9 cellular contexts compared by ENCODE assay signal in the genomic region with DNA sequence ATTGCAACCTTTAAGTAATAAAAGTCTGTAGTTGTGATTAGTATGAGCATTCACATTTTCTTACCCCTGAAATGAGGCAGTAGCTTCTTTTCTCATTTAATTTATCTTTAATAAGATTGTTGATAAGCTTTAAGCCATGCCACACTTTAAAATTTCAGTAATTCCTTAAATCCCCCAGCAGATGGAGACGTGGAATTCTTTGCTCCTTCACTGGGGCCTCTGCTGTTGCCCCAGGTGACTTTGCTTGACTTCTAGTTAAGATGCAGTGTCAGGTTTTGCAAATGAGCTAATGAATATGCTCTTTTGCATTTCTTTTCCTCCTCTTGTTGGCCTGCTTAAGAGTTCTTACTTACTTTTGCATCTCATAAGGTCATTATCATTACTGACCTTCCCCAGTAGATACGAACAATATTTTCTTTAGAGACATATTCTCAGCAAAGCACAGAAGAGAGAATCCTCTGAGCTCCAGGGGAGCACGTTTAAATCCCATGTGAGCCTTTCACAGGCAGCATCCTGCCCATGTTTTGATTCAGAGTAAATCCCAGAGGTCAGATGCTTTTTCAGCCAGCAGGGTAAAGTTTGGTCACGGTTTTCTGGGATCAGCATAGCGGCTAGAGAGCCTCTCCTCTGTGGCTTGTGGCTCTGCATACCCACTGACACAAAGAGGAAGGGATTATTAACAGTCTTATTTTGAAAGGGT.
A peak's percentile ranks its signal among the peaks of the same experiment; 100 is the strongest.
DNase-seq lines count a peak whose midpoint lies in the region; ATAC-seq and FAIRE-seq lines count a peak whose summit lies in the region.
"Had no signal": no experiment of that assay in that cellular context is flagged by ENCODE, and none has a peak within 500 bp of the region (broad histone marks: within the 10 kb centered on the region; RNA-seq: fewer than 3 reads in every experiment).

No MANE protein-coding gene starts in this region.

- H3K27ac Mint-ChIP-seq in activated CD4-positive, alpha-beta T cell treated with anti-CD3 and anti-CD28 coated beads for 36 hours = no peak overlapping the region
- no peak overlapping the region for H3K27ac Mint-ChIP-seq in activated CD4-positive, alpha-beta T cell treated with anti-CD3 and anti-CD28 coated beads, Interleukin-2, amount 10 ng/mL, durations not matched to agents 7 days and 5 days
- H3K27ac Mint-ChIP-seq: activated naive CD8-positive, alpha-beta T cell treated with anti-CD3 and anti-CD28 coated beads, Interleukin-2, amount 10 ng/mL, durations not matched to agents 7 days and 5 days had no signal

- POLR2A ChIA-PET in activated CD4-positive, alpha-beta T cell treated with anti-CD3 and anti-CD28 coated beads for 36 hours (lab: Charles Lee) = no interaction called here
- POLR2A ChIA-PET in activated CD4-positive, alpha-beta T cell treated with anti-CD3 and anti-CD28 coated beads, Interleukin-2, amount 10 ng/mL, durations not matched to agents 7 days and 5 days (lab: Charles Lee) = no interaction called here

- intact Hi-C loops in activated CD4-positive, alpha-beta T cell treated with anti-CD3 and anti-CD28 coated beads for 36 hours (cut with DNase I, micrococcal nuclease) = no loop called here

- no peaks in the 10 kb centered on the region for H3K36me3 ChIP-seq in small intestine (ENCODE audit: control insufficient read depth in 2 of 2, insufficient read depth in 2 of 2, low read length in 2 of 2)

- H3K36me3 Mint-ChIP-seq in activated CD4-positive, alpha-beta T cell treated with anti-CD3 and anti-CD28 coated beads for 36 hours (ENCODE audit: low read depth) = no peaks in the 10 kb centered on the region
- H3K36me3 Mint-ChIP-seq in activated CD4-positive, alpha-beta T cell treated with anti-CD3 and anti-CD28 coated beads, Interleukin-2, amount 10 ng/mL, durations not matched to agents 7 days and 5 days (ENCODE audit: low read depth) = no peaks in the 10 kb centered on the region
- H3K36me3 Mint-ChIP-seq: activated naive CD8-positive, alpha-beta T cell treated with anti-CD3 and anti-CD28 coated beads, Interleukin-2, amount 10 ng/mL, durations not matched to agents 7 days and 5 days had no signal

- peak; percentile 5 for DNase-seq in activated CD4-positive, alpha-beta T cell treated with anti-CD3 and anti-CD28 coated beads for 36 hours
- no peak for DNase-seq in activated CD4-positive, alpha-beta T cell treated with anti-CD3 and anti-CD28 coated beads, Interleukin-2, amount 10 ng/mL, durations not matched to agents 7 days and 5 days
- DNase-seq in RKO (ENCODE audit: low spot score) = peak; percentile 48
- DNase-seq in foreskin melanocyte = peak; percentile 50
- peak; percentile 40 for DNase-seq in small intestine
- DNase-seq in NCI-H187 treated with DMSO at 0.1 percent for 48 hours (lab: John Stamatoyannopoulos, UW) = no peak
- DNase-seq: activated naive CD8-positive, alpha-beta T cell treated with anti-CD3 and anti-CD28 coated beads, Interleukin-2, amount 10 ng/mL, durations not matched to agents 7 days and 5 days had no signal

- H3K9me3 ChIP-seq in small intestine (ENCODE audit: control insufficient read depth, low read depth) = no peaks in the 10 kb centered on the region

- no peaks in the 10 kb centered on the region for H3K9me3 Mint-ChIP-seq in activated CD4-positive, alpha-beta T cell treated with anti-CD3 and anti-CD28 coated beads for 36 hours (ENCODE audit: low read depth)
- no peaks in the 10 kb centered on the region for H3K9me3 Mint-ChIP-seq in activated CD4-positive, alpha-beta T cell treated with anti-CD3 and anti-CD28 coated beads, Interleukin-2, amount 10 ng/mL, durations not matched to agents 7 days and 5 days
- H3K9me3 Mint-ChIP-seq: activated naive CD8-positive, alpha-beta T cell treated with anti-CD3 and anti-CD28 coated beads, Interleukin-2, amount 10 ng/mL, durations not matched to agents 7 days and 5 days had no signal

- FAIRE-seq in small intestine (lab: Jason Lieb, UNC) = no peak

- WGBS in small intestine, 3 donors = 50 to 57% (median 53%) methylated on average over 5 of the region's 5 CpGs

- no peaks in the 10 kb centered on the region for H3K27me3 ChIP-seq in small intestine (ENCODE audit: control insufficient read depth in 2 of 2, insufficient read depth in 2 of 2, low read length in 2 of 2)

- CTCF ChIA-PET in activated CD4-positive, alpha-beta T cell treated with anti-CD3 and anti-CD28 coated beads for 36 hours (lab: Charles Lee) = interaction anchor here (1.2 kb wide), 1 partner anchor 165 kb away, joined by 3 read pairs; no protein-coding TSS in a partner anchor
- CTCF ChIA-PET in activated CD4-positive, alpha-beta T cell treated with anti-CD3 and anti-CD28 coated beads, Interleukin-2, amount 10 ng/mL, durations not matched to agents 7 days and 5 days (lab: Charles Lee) = no interaction called here

- no peak for ATAC-seq in activated CD4-positive, alpha-beta T cell treated with anti-CD3 and anti-CD28 coated beads for 36 hours
- ATAC-seq in GM18870 (IDR thresholded peaks at IDR 0.05; ENCODE audit: unreplicated experiment) = no peak
- no peak for ATAC-seq in GM19397 (IDR thresholded peaks at IDR 0.05; ENCODE audit: unreplicated experiment)

- no peaks in the 10 kb centered on the region for H3K4me1 Mint-ChIP-seq in activated CD4-positive, alpha-beta T cell treated with anti-CD3 and anti-CD28 coated beads for 36 hours
- no peaks in the 10 kb centered on the region for H3K4me1 Mint-ChIP-seq in activated CD4-positive, alpha-beta T cell treated with anti-CD3 and anti-CD28 coated beads, Interleukin-2, amount 10 ng/mL, durations not matched to agents 7 days and 5 days
- H3K4me1 Mint-ChIP-seq: activated naive CD8-positive, alpha-beta T cell treated with anti-CD3 and anti-CD28 coated beads, Interleukin-2, amount 10 ng/mL, durations not matched to agents 7 days and 5 days had no signal

- H3K4me3 ChIP-seq in small intestine (ENCODE audit: low read depth in 1 of 2, low read length in 2 of 2) = peak overlapping the region in 1 of 2 donors; percentile 5

- peak overlapping the region in 1 of 2 donors; percentile 14 for H3K27ac ChIP-seq in small intestine (ENCODE audit: low read depth in 1 of 2, low read length in 1 of 2)

- H3K4me1 ChIP-seq in small intestine (ENCODE audit: control insufficient read depth in 2 of 2, insufficient read depth in 1 of 2, low read depth in 1 of 2, low read length in 1 of 2) = no peaks in the 10 kb centered on the region

- H3K27me3 Mint-ChIP-seq in activated CD4-positive, alpha-beta T cell treated with anti-CD3 and anti-CD28 coated beads for 36 hours = no peaks in the 10 kb centered on the region
- H3K27me3 Mint-ChIP-seq in activated CD4-positive, alpha-beta T cell treated with anti-CD3 and anti-CD28 coated beads, Interleukin-2, amount 10 ng/mL, durations not matched to agents 7 days and 5 days = no peaks in the 10 kb centered on the region
- H3K27me3 Mint-ChIP-seq: activated naive CD8-positive, alpha-beta T cell treated with anti-CD3 and anti-CD28 coated beads, Interleukin-2, amount 10 ng/mL, durations not matched to agents 7 days and 5 days had no signal

- no peak overlapping the region for H3K4me3 Mint-ChIP-seq in activated CD4-positive, alpha-beta T cell treated with anti-CD3 and anti-CD28 coated beads for 36 hours
- H3K4me3 Mint-ChIP-seq in activated CD4-positive, alpha-beta T cell treated with anti-CD3 and anti-CD28 coated beads, Interleukin-2, amount 10 ng/mL, durations not matched to agents 7 days and 5 days = no peak overlapping the region
- H3K4me3 Mint-ChIP-seq: activated naive CD8-positive, alpha-beta T cell treated with anti-CD3 and anti-CD28 coated beads, Interleukin-2, amount 10 ng/mL, durations not matched to agents 7 days and 5 days had no signal

Comparison
In these comparisons a context has a peak if more than half of its experiments do, and no peak if none do; other contexts are left out.
1. DNase-seq: peak in activated CD4-positive, alpha-beta T cell treated with anti-CD3 and anti-CD28 coated beads for 36 hours (single experiment), RKO (single experiment), foreskin melanocyte (single experiment) and small intestine (single experiment); none in activated CD4-positive, alpha-beta T cell treated with anti-CD3 and anti-CD28 coated beads, Interleukin-2, amount 10 ng/mL, durations not matched to agents 7 days and 5 days (single experiment) and NCI-H187 treated with DMSO at 0.1 percent for 48 hours (single experiment).